16 cellular contexts compared by ENCODE assay signal in genomic region chr16:56998352-56998751, GRCh38. TPM values are rescaled to one million over a fixed set of nuclear protein-coding genes. Genes with fewer than 3 reads are reported as not detected.
DNase-seq lines count a peak whose midpoint lies in the region; ATAC-seq and TF ChIP-seq lines count a peak whose summit lies in the region.
"Had no signal": no experiment of that assay in that cellular context is flagged by ENCODE, and none has a peak within 500 bp of the region (broad histone marks: within the 10 kb centered on the region; RNA-seq: fewer than 3 reads in every experiment).

No MANE protein-coding gene starts in this region.

- TF ChIP-seq CTCF in heart right ventricle (IDR thresholded peaks at IDR 0.05) (no peak), vagina (IDR thresholded peaks at IDR 0.05) (no peak)

- H3K4me3 Mint-ChIP-seq in activated CD4-positive, alpha-beta memory T cell treated with anti-CD3 and anti-CD28 coated beads for 36 hours = peak overlapping the region; percentile 64
- H3K4me3 Mint-ChIP-seq in naive thymus-derived CD4-positive, alpha-beta T cell = peak overlapping the region in 9 of 10 donors; percentile 27 to 98 (median 73)

- no peak for TF ChIP-seq POLR2A in vagina (IDR thresholded peaks at IDR 0.05)

- peaks cover 94% of the 10 kb centered on the region for H3K4me1 Mint-ChIP-seq in activated CD4-positive, alpha-beta memory T cell treated with anti-CD3 and anti-CD28 coated beads for 36 hours (ENCODE audit: low read depth)
- H3K4me1 Mint-ChIP-seq in naive thymus-derived CD4-positive, alpha-beta T cell = peaks cover 76 to 99% (median 89%) of the 10 kb centered on the region in 7 donors

- H3K4me1 ChIP-seq in heart right ventricle = peaks cover 6 to 64% (median 37%) of the 10 kb centered on the region in 9 donors
- peaks cover 74 to 80% of the 10 kb centered on the region in 2 donors for H3K4me1 ChIP-seq in naive thymus-derived CD4-positive, alpha-beta T cell (ENCODE audit: control insufficient read depth in 2 of 2, insufficient read depth in 2 of 2, low read length in 2 of 2)
- peaks cover 49% of the 10 kb centered on the region for H3K4me1 ChIP-seq in vagina
- H3K4me1 ChIP-seq: BE2C had no signal

- H3K9me3 Mint-ChIP-seq in activated CD4-positive, alpha-beta memory T cell treated with anti-CD3 and anti-CD28 coated beads for 36 hours = peaks cover 2% of the 10 kb centered on the region
- no peaks in the 10 kb centered on the region for H3K9me3 Mint-ChIP-seq in naive thymus-derived CD4-positive, alpha-beta T cell

- CTCF ChIA-PET in activated CD4-positive, alpha-beta memory T cell treated with anti-CD3 and anti-CD28 coated beads for 36 hours (lab: Charles Lee) = interaction anchor here (1.2 kb wide), 1 partner anchor 24 kb away, joined by 3 read pairs; no protein-coding TSS in a partner anchor
- CTCF ChIA-PET in naive thymus-derived CD4-positive, alpha-beta T cell (lab: Charles Lee) = interaction anchor here (0.7 to 1.7 kb wide), 3 partner anchors 9 to 137 kb away, joined by 3 to 4 read pairs (median 3); no protein-coding TSS in a partner anchor

- intact Hi-C loops in heart right ventricle (cut with DNase I) = loop anchor here in 1 of 10 donors (5.0 kb wide), 1 partner anchor 44 kb away; no protein-coding TSS in a partner anchor
- intact Hi-C loops in cardiac septum (cut with DNase I) = no loop called here
- intact Hi-C loops in activated CD4-positive, alpha-beta memory T cell treated with anti-CD3 and anti-CD28 coated beads for 36 hours (cut with micrococcal nuclease) = no loop called here
- intact Hi-C loops in naive thymus-derived CD4-positive, alpha-beta T cell (cut with micrococcal nuclease) = loop anchor here in 1 of 2 donors (2.0 kb wide), 1 partner anchor 16 kb away; no protein-coding TSS in a partner anchor
- intact Hi-C loops in vagina (cut with DNase I) = no loop called here

- H3K27ac Mint-ChIP-seq in activated CD4-positive, alpha-beta memory T cell treated with anti-CD3 and anti-CD28 coated beads for 36 hours = peak overlapping the region; percentile 99
- H3K27ac Mint-ChIP-seq in naive thymus-derived CD4-positive, alpha-beta T cell = peak overlapping the region; percentile 74 to 93 (median 91)

- H3K4me3 ChIP-seq in heart right ventricle (no peak overlapping the region), vagina (no peak overlapping the region)
- no peak overlapping the region for H3K4me3 ChIP-seq in naive thymus-derived CD4-positive, alpha-beta T cell (ENCODE audit: low read length)
- H3K4me3 ChIP-seq: hepatocyte, ovary had no signal

- H3K36me3 Mint-ChIP-seq in activated CD4-positive, alpha-beta memory T cell treated with anti-CD3 and anti-CD28 coated beads for 36 hours = peaks cover 47% of the 10 kb centered on the region
- peaks cover under 1 to 47% (median 19%) of the 10 kb centered on the region in 5 donors for H3K36me3 Mint-ChIP-seq in naive thymus-derived CD4-positive, alpha-beta T cell

- ATAC-seq in heart right ventricle = no peak
- no peak for ATAC-seq in naive thymus-derived CD4-positive, alpha-beta T cell

- peak overlapping the region in 6 of 10 donors; percentile 17 to 88 (median 85) for H3K27ac ChIP-seq in heart right ventricle
- H3K27ac ChIP-seq in naive thymus-derived CD4-positive, alpha-beta T cell (ENCODE audit: low read depth, low read length) = peak overlapping the region; percentile 77
- H3K27ac ChIP-seq in vagina = peak overlapping the region; percentile 5
- H3K27ac ChIP-seq: brain microvascular endothelial cell, hepatocyte, ovary had no signal

- H3K36me3 ChIP-seq in heart right ventricle (peaks cover 0 to 44% (median 0%) of the 10 kb centered on the region in 9 donors), vagina (no peaks in the 10 kb centered on the region)
- H3K36me3 ChIP-seq in naive thymus-derived CD4-positive, alpha-beta T cell (ENCODE audit: control insufficient read depth in 2 of 3, insufficient read depth in 3 of 3, low read length in 3 of 3) = peaks cover 0 to 13% (median 0%) of the 10 kb centered on the region in 3 experiments
- H3K36me3 ChIP-seq: BE2C, brain microvascular endothelial cell, ovary had no signal

- H3K9me3 ChIP-seq in heart right ventricle = no peaks in the 10 kb centered on the region
- H3K9me3 ChIP-seq in naive thymus-derived CD4-positive, alpha-beta T cell (ENCODE audit: control insufficient read depth in 2 of 3, low read length in 3 of 3) = no peaks in the 10 kb centered on the region
- no peaks in the 10 kb centered on the region for H3K9me3 ChIP-seq in vagina
- H3K9me3 ChIP-seq: BE2C, ovary had no signal

- POLR2A ChIA-PET in activated CD4-positive, alpha-beta memory T cell treated with anti-CD3 and anti-CD28 coated beads for 36 hours (lab: Charles Lee) = interaction anchor here (1.2 to 2.8 kb wide), 2 partner anchors 9 to 57 kb away, joined by 3 to 29 read pairs; partner anchors contain the start of gene NLRC5
- POLR2A ChIA-PET in naive thymus-derived CD4-positive, alpha-beta T cell (lab: Charles Lee) = interaction anchor here (0.6 to 12.9 kb wide), 4 partner anchors 13 to 95 kb away, joined by 4 to 182 read pairs (median 65); partner anchors contain the start of gene NLRC5

- peaks cover 0 to 3% (median 0%) of the 10 kb centered on the region in 7 donors for H3K27me3 ChIP-seq in heart right ventricle
- H3K27me3 ChIP-seq in naive thymus-derived CD4-positive, alpha-beta T cell (ENCODE audit: control insufficient read depth in 2 of 2, insufficient read depth in 2 of 2, low read length in 2 of 2) = no peaks in the 10 kb centered on the region
- H3K27me3 ChIP-seq in vagina = no peaks in the 10 kb centered on the region
- H3K27me3 ChIP-seq: BE2C, brain microvascular endothelial cell, hepatocyte, ovary had no signal

- H3K27me3 Mint-ChIP-seq in activated CD4-positive, alpha-beta memory T cell treated with anti-CD3 and anti-CD28 coated beads for 36 hours = no peaks in the 10 kb centered on the region
- no peaks in the 10 kb centered on the region for H3K27me3 Mint-ChIP-seq in naive thymus-derived CD4-positive, alpha-beta T cell

- no peak for DNase-seq in heart right ventricle
- DNase-seq in cardiac septum (ENCODE audit: low spot score) = no peak
- DNase-seq in activated CD4-positive, alpha-beta memory T cell treated with anti-CD3 and anti-CD28 coated beads for 36 hours = no peak
- no peak for DNase-seq in naive thymus-derived CD4-positive, alpha-beta T cell
- no peak for DNase-seq in vagina (ENCODE audit: extremely low spot score in 2 of 2)
- no peak for DNase-seq in superior temporal gyrus (ENCODE audit: extremely low spot score)
- DNase-seq in globus pallidus (ENCODE audit: low spot score) = no peak
- DNase-seq: BE2C; brain microvascular endothelial cell; DMS153; NCI-H1105 treated with DMSO at 0.1 percent for 48 hours; NCI-H226; ovary; stimulated activated naive CD4-positive, alpha-beta T cell treated with Interleukin-2 at 50 U/mL for 16 hours had no signal

- WGBS in heart right ventricle, 2 donors = 92 to 94% methylated on average over 3 of the region's 3 CpGs

RNA-seq across cellular contexts. Expression of gene NLRC5, which starts 9.0 kb away (rescaled TPM):
- total RNA-seq in heart right ventricle (10 to 100 TPM in 8 of 10 donors, 1 to 10 TPM in 2; 7.5 to 49.6 (median 13.5) TPM), cardiac septum (12.7 TPM), vagina (114 TPM)
- 10 to 100 TPM in 1 of 2 donors, 1 to 10 TPM in 1; 6.2 to 26.0 TPM for polyA plus RNA-seq in heart right ventricle
- total RNA-seq in activated CD4-positive, alpha-beta memory T cell treated with anti-CD3 and anti-CD28 coated beads for 36 hours = 100 to 1,000 TPM; 151 to 167 TPM
- 100 to 1,000 TPM; 380 to 615 (median 394) TPM for total RNA-seq in naive thymus-derived CD4-positive, alpha-beta T cell
- 100 to 1,000 TPM in 1 of 2 donors, 10 to 100 TPM in 1; 76.0 to 122 TPM for polyA plus RNA-seq in naive thymus-derived CD4-positive, alpha-beta T cell

RNA-seq across cellular contexts. Expression of gene CETP, which starts 36.6 kb away (rescaled TPM):
- total RNA-seq in heart right ventricle = 1 to 10 TPM in 1 of 10 donors, under 1 TPM in 6, not detected in 3; 0.17 to 2.1 (median 0.31) TPM
- under 1 TPM; 0.15 to 0.32 TPM for polyA plus RNA-seq in heart right ventricle
- not detected for total RNA-seq in cardiac septum
- total RNA-seq in activated CD4-positive, alpha-beta memory T cell treated with anti-CD3 and anti-CD28 coated beads for 36 hours = not detected
- not detected for total RNA-seq in naive thymus-derived CD4-positive, alpha-beta T cell
- under 1 TPM; 0.17 to 0.25 TPM for polyA plus RNA-seq in naive thymus-derived CD4-positive, alpha-beta T cell
- not detected for total RNA-seq in vagina
- total RNA-seq: hepatocyte, kidney epithelial cell had no signal
- polyA plus RNA-seq: hepatocyte had no signal

Comparison
In these comparisons a context has a peak if more than half of its experiments do, and no peak if none do; other contexts are left out.
1. H3K27ac ChIP-seq: peak in every context shown above with its lines; median percentile 85 in heart right ventricle; 77 in naive thymus-derived CD4-positive, alpha-beta T cell; 5 in vagina.